In genomic region chr10:120942806-120943413, GRCh38 we compare ENCODE assay signal across 1 cellular context.
A peak's percentile ranks its signal among the peaks of the same experiment; 100 is the strongest.
TF ChIP-seq lines count a peak whose summit lies in the region.

No MANE protein-coding gene starts in this region.

TF ChIP-seq in H1, 55 proteins besides CTCF, POLR2A, EP300 and RAD21 (continued from another document):
- TF ChIP-seq CHD7 (IDR thresholded peaks at IDR 0.05; ENCODE audit: insufficient replicate concordance, low read length) (no peak), TAF1 (IDR thresholded peaks at IDR 0.05; ENCODE audit: low read depth, low read length) (no peak), HDAC6 (IDR thresholded peaks at IDR 0.05; ENCODE audit: low read depth, low read length) (no peak), MAFK (IDR thresholded peaks at IDR 0.05; ENCODE audit: low read depth, low read length) (no peak), USF2 (IDR thresholded peaks at IDR 0.05; ENCODE audit: low read length) (no peak), CREB1 (IDR thresholded peaks at IDR 0.05) (peak; percentile 95), BRCA1 (IDR thresholded peaks at IDR 0.05; ENCODE audit: low read depth, low read length) (no peak), EZH2 (IDR thresholded peaks at IDR 0.05; ENCODE audit: low read depth, low read length, severe bottlenecking) (no peak), ASH2L (IDR thresholded peaks at IDR 0.05; ENCODE audit: low read length) (peak; percentile 27), BACH1 (IDR thresholded peaks at IDR 0.05; ENCODE audit: low read length) (no peak), NANOG (IDR thresholded peaks at IDR 0.05; ENCODE audit: insufficient read depth, low read depth, low read length, poor library complexity, severe bottlenecking) (no peak), ATF2 (IDR thresholded peaks at IDR 0.05; ENCODE audit: low read length) (no peak; the same call in 1 of the 2 replicates), SIN3A (conservative IDR thresholded peaks at IDR 0.05 in 1 of 2, IDR thresholded peaks at IDR 0.05 in 1 of 2; ENCODE audit: low read depth in 1 of 2, low read length in 2 of 2) (peak in 1 of 2 experiments; percentile 56; a peak in 1 of 4 replicates), E2F6 (IDR thresholded peaks at IDR 0.05) (no peak), KDM5A (IDR thresholded peaks at IDR 0.05; ENCODE audit: low read length) (no peak; the same call in 1 of the 2 replicates), ATF3 (IDR thresholded peaks at IDR 0.05; ENCODE audit: insufficient read depth, low read depth, low read length) (peak; percentile 58), RNF2 (IDR thresholded peaks at IDR 0.05; ENCODE audit: borderline replicate concordance, low read depth, low read length, missing control alignments, poor library complexity, severe bottlenecking) (no peak), ZNF274 (IDR thresholded peaks at IDR 0.05; ENCODE audit: borderline replicate concordance, extremely low read depth, low read length) (no peak), SRF (IDR thresholded peaks at IDR 0.05; ENCODE audit: low read depth, low read length) (peak; percentile 42; the same call in 1 of the 2 replicates), RBBP5 (IDR thresholded peaks at IDR 0.05; ENCODE audit: borderline replicate concordance, low read depth, low read length) (no peak), TAF7 (optimal IDR thresholded peaks at IDR 0.05; ENCODE audit: borderline replicate concordance, low read depth, low read length) (no peak), GABPA (IDR thresholded peaks at IDR 0.05; ENCODE audit: borderline replicate concordance, insufficient read depth, low read length) (no peak), TEAD4 (IDR thresholded peaks at IDR 0.05; ENCODE audit: low read depth, low read length) (peak; percentile 31; the same call in 1 of the 2 replicates), NRF1 (IDR thresholded peaks at IDR 0.05; ENCODE audit: low read depth, low read length) (no peak), HDAC2 (IDR thresholded peaks at IDR 0.05; ENCODE audit: borderline replicate concordance in 1 of 2, low read depth in 2 of 2, low read length in 2 of 2) (no peak), CBX5 (IDR thresholded peaks at IDR 0.05; ENCODE audit: low read depth, low read length) (no peak), SAP30 (IDR thresholded peaks at IDR 0.05; ENCODE audit: insufficient read depth, insufficient replicate concordance, low read length) (no peak), CHD2 (IDR thresholded peaks at IDR 0.05; ENCODE audit: low read length) (no peak), JUND (IDR thresholded peaks at IDR 0.05; ENCODE audit: low read length) (no peak), RXRA (IDR thresholded peaks at IDR 0.05; ENCODE audit: insufficient read depth, low read depth, low read length) (no peak), TCF12 (IDR thresholded peaks at IDR 0.05; ENCODE audit: low read depth, low read length) (no peak), KDM4A (IDR thresholded peaks at IDR 0.05; ENCODE audit: low read depth, low read length, severe bottlenecking) (peak; percentile 74), SUZ12 (IDR thresholded peaks at IDR 0.05; ENCODE audit: low read length) (no peak), RFX5 (IDR thresholded peaks at IDR 0.05; ENCODE audit: borderline replicate concordance, low read depth, low read length) (no peak), SIX5 (IDR thresholded peaks at IDR 0.05; ENCODE audit: low read depth, low read length) (no peak), JUN (IDR thresholded peaks at IDR 0.05; ENCODE audit: low read depth, low read length) (no peak), TBP (IDR thresholded peaks at IDR 0.05; ENCODE audit: low read depth, low read length) (no peak), YY1 (IDR thresholded peaks at IDR 0.05; ENCODE audit: low read depth, low read length) (peak; percentile 83), CTBP2 (IDR thresholded peaks at IDR 0.05; ENCODE audit: borderline replicate concordance, insufficient read depth, insufficient read length, low read length) (no peak), MAX (IDR thresholded peaks at IDR 0.05) (peak; percentile 73)
TF ChIP-seq in H1: peak in this region for 10.
